In the genomic region with DNA sequence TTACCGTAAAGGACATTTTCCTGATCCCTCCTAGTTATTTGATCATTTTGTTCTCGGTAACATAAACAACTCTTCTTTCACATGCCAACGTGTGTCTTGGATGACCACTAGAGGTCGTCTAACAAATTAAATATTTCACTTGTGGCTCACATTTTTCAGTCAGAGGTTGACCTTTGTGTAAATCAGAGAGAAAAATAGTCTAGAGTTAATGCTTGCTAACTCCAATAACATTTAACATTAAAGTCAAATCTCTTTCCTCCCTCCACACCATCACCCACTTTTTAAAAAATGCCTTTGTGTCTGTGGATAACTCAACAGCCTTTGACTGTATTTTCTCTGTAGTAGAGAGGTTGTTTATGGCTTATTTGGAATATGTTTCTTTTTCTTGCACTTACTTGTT, we compare ENCODE assay signal across 8 cellular contexts.
DNase-seq lines count a peak whose midpoint lies in the region; ATAC-seq and TF ChIP-seq lines count a peak whose summit lies in the region.

No MANE protein-coding gene starts in this region.

- CTCF ChIA-PET in activated naive CD4-positive, alpha-beta T cell treated with anti-CD3 and anti-CD28 coated beads, Interleukin-2, amount 10 ng/mL, durations not matched to agents 7 days and 5 days (lab: Charles Lee): no interaction called here
- CTCF ChIA-PET in activated CD8-positive, alpha-beta T cell treated with anti-CD3 and anti-CD28 coated beads for 36 hours (lab: Charles Lee): interaction anchor here (0.8 to 1.1 kb wide), 2 partner anchors 11 to 27 kb away, joined by 3 to 5 read pairs; no protein-coding TSS in a partner anchor

- POLR2A ChIA-PET in activated CD8-positive, alpha-beta T cell treated with anti-CD3 and anti-CD28 coated beads for 36 hours (lab: Charles Lee): no interaction called here

- peaks cover 0 to 18% of the 10 kb centered on the region in 2 donors for H3K4me1 ChIP-seq in right atrium auricular region

- H3K27ac Mint-ChIP-seq in activated naive CD4-positive, alpha-beta T cell treated with anti-CD3 and anti-CD28 coated beads, Interleukin-2, amount 10 ng/mL, durations not matched to agents 7 days and 5 days: peak overlapping the region; percentile 22
- no peak overlapping the region for H3K27ac Mint-ChIP-seq in activated naive CD4-positive, alpha-beta T cell treated with anti-CD3 and anti-CD28 coated beads, Interleukin-2, amount 50 U/mL, for 72 hours
- H3K27ac Mint-ChIP-seq in activated CD8-positive, alpha-beta T cell treated with anti-CD3 and anti-CD28 coated beads for 36 hours: peak overlapping the region; percentile 31

- no peaks in the 10 kb centered on the region for H3K9me3 ChIP-seq in right atrium auricular region

- no peak for ATAC-seq in activated naive CD4-positive, alpha-beta T cell treated with anti-CD3 and anti-CD28 coated beads, Interleukin-2, amount 50 U/mL, for 72 hours
- peak; percentile 52 for ATAC-seq in activated CD8-positive, alpha-beta T cell treated with anti-CD3 and anti-CD28 coated beads for 36 hours

- no peaks in the 10 kb centered on the region for H3K36me3 ChIP-seq in right atrium auricular region

- no peaks in the 10 kb centered on the region for H3K27me3 ChIP-seq in right atrium auricular region

- no peak overlapping the region for H3K4me3 Mint-ChIP-seq in activated naive CD4-positive, alpha-beta T cell treated with anti-CD3 and anti-CD28 coated beads, Interleukin-2, amount 10 ng/mL, durations not matched to agents 7 days and 5 days
- H3K4me3 Mint-ChIP-seq in activated CD8-positive, alpha-beta T cell treated with anti-CD3 and anti-CD28 coated beads for 36 hours: no peak overlapping the region

- peak; percentile 75 for TF ChIP-seq CTCF in activated CD8-positive, alpha-beta T cell treated with anti-CD3 and anti-CD28 coated beads for 36 hours (IDR thresholded peaks at IDR 0.05)
- TF ChIP-seq CTCF in right atrium auricular region (IDR thresholded peaks at IDR 0.05): peak; percentile 60 to 81

- intact Hi-C loops in activated CD8-positive, alpha-beta T cell treated with anti-CD3 and anti-CD28 coated beads for 36 hours (cut with micrococcal nuclease): loop anchor here (5.0 kb wide), 1 partner anchor 350 kb away; no protein-coding TSS in a partner anchor

- peaks cover 15% of the 10 kb centered on the region for H3K9me3 Mint-ChIP-seq in activated naive CD4-positive, alpha-beta T cell treated with anti-CD3 and anti-CD28 coated beads, Interleukin-2, amount 10 ng/mL, durations not matched to agents 7 days and 5 days
- peaks cover 0 to 7% of the 10 kb centered on the region in 2 donors for H3K9me3 Mint-ChIP-seq in activated naive CD4-positive, alpha-beta T cell treated with anti-CD3 and anti-CD28 coated beads, Interleukin-2, amount 50 U/mL, for 72 hours
- H3K9me3 Mint-ChIP-seq in activated CD8-positive, alpha-beta T cell treated with anti-CD3 and anti-CD28 coated beads for 36 hours: no peaks in the 10 kb centered on the region

- H3K27ac ChIP-seq in right atrium auricular region: no peak overlapping the region

- H3K36me3 Mint-ChIP-seq in activated naive CD4-positive, alpha-beta T cell treated with anti-CD3 and anti-CD28 coated beads, Interleukin-2, amount 10 ng/mL, durations not matched to agents 7 days and 5 days: peaks cover 20% of the 10 kb centered on the region
- H3K36me3 Mint-ChIP-seq in activated naive CD4-positive, alpha-beta T cell treated with anti-CD3 and anti-CD28 coated beads, Interleukin-2, amount 50 U/mL, for 72 hours: peaks cover 0 to 9% of the 10 kb centered on the region in 2 donors
- H3K36me3 Mint-ChIP-seq in activated CD8-positive, alpha-beta T cell treated with anti-CD3 and anti-CD28 coated beads for 36 hours (ENCODE audit: low read depth): peaks cover 1% of the 10 kb centered on the region

- no peaks in the 10 kb centered on the region for H3K27me3 Mint-ChIP-seq in activated naive CD4-positive, alpha-beta T cell treated with anti-CD3 and anti-CD28 coated beads, Interleukin-2, amount 10 ng/mL, durations not matched to agents 7 days and 5 days
- no peaks in the 10 kb centered on the region for H3K27me3 Mint-ChIP-seq in activated CD8-positive, alpha-beta T cell treated with anti-CD3 and anti-CD28 coated beads for 36 hours

- H3K4me1 Mint-ChIP-seq in activated naive CD4-positive, alpha-beta T cell treated with anti-CD3 and anti-CD28 coated beads, Interleukin-2, amount 10 ng/mL, durations not matched to agents 7 days and 5 days: peaks cover 27% of the 10 kb centered on the region
- peaks cover 21% of the 10 kb centered on the region for H3K4me1 Mint-ChIP-seq in activated CD8-positive, alpha-beta T cell treated with anti-CD3 and anti-CD28 coated beads for 36 hours (ENCODE audit: low read depth)

- DNase-seq in activated naive CD4-positive, alpha-beta T cell treated with anti-CD3 and anti-CD28 coated beads, Interleukin-2, amount 10 ng/mL, durations not matched to agents 7 days and 5 days: no peak
- DNase-seq in activated naive CD4-positive, alpha-beta T cell treated with anti-CD3 and anti-CD28 coated beads, Interleukin-2, amount 50 U/mL, for 72 hours (ENCODE audit: low spot score in 2 of 2): no peak
- DNase-seq in HCEC 1CT (peak; percentile 63), NCI-H1092 treated with DMSO at 0.1 percent for 48 hours (lab: John Stamatoyannopoulos, UW) (peak; percentile 46), right atrium auricular region (ENCODE audit: low spot score) (no peak), smooth muscle cell of the brain vasculature (ENCODE audit: low read depth, low spot score) (peak; percentile 33)
- peak; percentile 16 for DNase-seq in activated CD8-positive, alpha-beta T cell treated with anti-CD3 and anti-CD28 coated beads for 36 hours
- DNase-seq in activated effector memory CD4-positive, alpha-beta T cell treated with Interleukin-2 at 50 U/mL for 16 hours: no peak

- no peak overlapping the region for H3K4me3 ChIP-seq in right atrium auricular region

Comparison
In these comparisons a context has a peak if more than half of its experiments do, and no peak if none do; other contexts are left out.
1. H3K27ac Mint-ChIP-seq: peak in activated naive CD4-positive, alpha-beta T cell treated with anti-CD3 and anti-CD28 coated beads, Interleukin-2, amount 10 ng/mL, durations not matched to agents 7 days and 5 days (single experiment) and activated CD8-positive, alpha-beta T cell treated with anti-CD3 and anti-CD28 coated beads for 36 hours (single experiment); none in activated naive CD4-positive, alpha-beta T cell treated with anti-CD3 and anti-CD28 coated beads, Interleukin-2, amount 50 U/mL, for 72 hours (0 of 2).
2. DNase-seq: peak in HCEC 1CT (single experiment), NCI-H1092 treated with DMSO at 0.1 percent for 48 hours (single experiment), activated CD8-positive, alpha-beta T cell treated with anti-CD3 and anti-CD28 coated beads for 36 hours (single experiment) and smooth muscle cell of the brain vasculature (single experiment); none in activated naive CD4-positive, alpha-beta T cell treated with anti-CD3 and anti-CD28 coated beads, Interleukin-2, amount 10 ng/mL, durations not matched to agents 7 days and 5 days (single experiment), activated naive CD4-positive, alpha-beta T cell treated with anti-CD3 and anti-CD28 coated beads, Interleukin-2, amount 50 U/mL, for 72 hours (0 of 2), right atrium auricular region (single experiment) and activated effector memory CD4-positive, alpha-beta T cell treated with Interleukin-2 at 50 U/mL for 16 hours (single experiment).